8 cellular contexts compared by ENCODE assay signal in genomic region chr16:1942810-1943726, GRCh38. TPM values are rescaled to one million over a fixed set of nuclear protein-coding genes. Genes with fewer than 3 reads are reported as not detected.
DNase-seq lines count a peak whose midpoint lies in the region; ATAC-seq, FAIRE-seq and TF ChIP-seq lines count a peak whose summit lies in the region.

A gene with protein sequence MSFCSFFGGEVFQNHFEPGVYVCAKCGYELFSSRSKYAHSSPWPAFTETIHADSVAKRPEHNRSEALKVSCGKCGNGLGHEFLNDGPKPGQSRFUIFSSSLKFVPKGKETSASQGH (minus strand): TSS chr16:1943199. CDS start chr16:1943156, 43 bp downstream.

- peaks cover 8% of the 10 kb centered on the region for H3K4me1 Mint-ChIP-seq in Calu3 (ENCODE audit: low read depth, unreplicated experiment)

- H3K27me3 Mint-ChIP-seq in Calu3 (ENCODE audit: unreplicated experiment), result no peaks in the 10 kb centered on the region

- peaks cover 15% of the 10 kb centered on the region for H4K20me1 ChIP-seq in OCI-LY3 (ENCODE audit: insufficient read depth, low read length)

- ATAC-seq in GM21515 (IDR thresholded peaks at IDR 0.05; ENCODE audit: unreplicated experiment), result peak; percentile 84

- H3K4me3 ChIP-seq in OCI-LY3 (ENCODE audit: low read length), result peak within 1 kb of the TSS; percentile 88

- peaks cover 22% of the 10 kb centered on the region for H3K36me3 ChIP-seq in OCI-LY3 (replicated peaks; ENCODE audit: low read depth, low read length)

- peak within 1 kb of the TSS; percentile 77 for H3K27ac ChIP-seq in OCI-LY3 (ENCODE audit: low read length)

- H3K27ac Mint-ChIP-seq in Calu3 (ENCODE audit: unreplicated experiment), result peak within 1 kb of the TSS; percentile 72

- peak; percentile 62 for FAIRE-seq in endometrium (lab: Jason Lieb, UNC)

- H3K27me3 ChIP-seq in OCI-LY3 (ENCODE audit: low read depth, low read length), result no peaks in the 10 kb centered on the region

- H3K9ac ChIP-seq in OCI-LY3 (ENCODE audit: low read length), result peak within 1 kb of the TSS; percentile 86

- H3K4me1 ChIP-seq in OCI-LY3 (ENCODE audit: low read length), result peaks cover 27% of the 10 kb centered on the region

- H3K79me2 ChIP-seq in OCI-LY3 (ENCODE audit: low read length), result peaks cover 19% of the 10 kb centered on the region

- H3K9me3 Mint-ChIP-seq in Calu3 (ENCODE audit: low read depth, unreplicated experiment), result no peaks in the 10 kb centered on the region

- H3K36me3 Mint-ChIP-seq in Calu3 (ENCODE audit: insufficient read depth, unreplicated experiment), result peaks cover 31% of the 10 kb centered on the region

- H3K4me2 ChIP-seq in OCI-LY3 (ENCODE audit: low read length), result peak within 1 kb of the TSS; percentile 90

- H3K9me3 ChIP-seq in OCI-LY3 (ENCODE audit: insufficient read depth, low read length), result no peaks in the 10 kb centered on the region

- CTCF ChIA-PET in Calu3 (lab: Charles Lee), result interaction anchor here (0.9 to 1.0 kb wide), 3 partner anchors 14 to 22 kb away, joined by 3 to 4 read pairs (median 3); partner anchors contain the start of gene RPS2

- peak within 1 kb of the TSS; percentile 55; the same call in 1 of the 2 replicates for H2AFZ ChIP-seq in OCI-LY3 (ENCODE audit: low read depth, low read length)

- no TSS peak for BruUV-seq in Calu3 (replicated peaks; lab: Mats Ljungman, UMichigan)

- DNase-seq in Calu3 (peak; percentile 100), HuH-7 (ENCODE audit: low spot score) (peak; percentile 98), middle frontal gyrus (ENCODE audit: extremely low spot score, low spot score) (peak; percentile 98)
- DNase-seq in activated CD8-positive, alpha-beta memory T cell treated with anti-CD3 and anti-CD28 coated beads, Interleukin-2, amount 50 U/mL, for 48 hours, result peak; percentile 99
- peak; percentile 100 for DNase-seq in stimulated activated CD8-positive, alpha-beta memory T cell treated with anti-CD3 and anti-CD28 coated beads, Interleukin-2, amount 100 ng/mL, for 48 hours (ENCODE audit: low read depth in 2 of 2)

- TF ChIP-seq CTCF in Calu3 (IDR thresholded peaks at IDR 0.05; ENCODE audit: unreplicated experiment) (no peak), OCI-LY3 (IDR thresholded peaks at IDR 0.05; ENCODE audit: low read depth, low read length) (no peak)

- intact Hi-C loops in Calu3 (cut with micrococcal nuclease; ENCODE audit: unreplicated experiment), result no loop called here

- H3K4me3 Mint-ChIP-seq in Calu3 (ENCODE audit: low read depth, unreplicated experiment), result peak within 1 kb of the TSS; percentile 99

RNA-seq across cellular contexts. Expression of the gene that starts here (rescaled TPM):
- total RNA-seq in Calu3 (2022), result 20.3 and 27.1 TPM in 2 replicates

Comparison
In these comparisons a context has a peak if more than half of its experiments do, and no peak if none do; other contexts are left out.
1. Peak in every context shown above with its lines: DNase-seq, ATAC-seq, H3K4me3 ChIP-seq and H3K27ac ChIP-seq.